In genomic region chr20:63857751-63858392, GRCh38 we compare ENCODE assay signal across 1 cellular context.
TF ChIP-seq lines count a peak whose summit lies in the region.

No MANE protein-coding gene starts in this region.

TF ChIP-seq in HepG2, 621 proteins besides CTCF, POLR2A, EP300 and RAD21 (continued from another document and continues in another):
- TF ChIP-seq ARID3A (IDR thresholded peaks at IDR 0.05; ENCODE audit: low read depth, low read length) (no peak), SNAI1 (CRISPR knock-in tag; IDR thresholded peaks at IDR 0.05; ENCODE audit: borderline replicate concordance) (no peak), PAWR (CRISPR knock-in tag; IDR thresholded peaks at IDR 0.05; ENCODE audit: borderline replicate concordance) (no peak), MEF2D (CRISPR knock-in tag; IDR thresholded peaks at IDR 0.05) (peak; percentile 28; the same call in 1 of the 2 replicates), HES4 (CRISPR knock-in tag; IDR thresholded peaks at IDR 0.05; ENCODE audit: borderline replicate concordance) (peak; percentile 67; the same call in 1 of the 2 replicates), ZNF713 (CRISPR knock-in tag; IDR thresholded peaks at IDR 0.05) (no peak), ZNF737 (CRISPR knock-in tag; IDR thresholded peaks at IDR 0.05; ENCODE audit: borderline replicate concordance) (no peak), ZNF558 (CRISPR knock-in tag; IDR thresholded peaks at IDR 0.05; ENCODE audit: borderline replicate concordance) (no peak), ZC3H13 (CRISPR knock-in tag; IDR thresholded peaks at IDR 0.05) (no peak; the same call in 1 of the 2 replicates), CSRNP1 (CRISPR knock-in tag; IDR thresholded peaks at IDR 0.05) (0 out of 2 replicates have a peak, but pooled peaks have one; percentile 37), ATF5 (CRISPR knock-in tag; IDR thresholded peaks at IDR 0.05; ENCODE audit: low read depth) (no peak), TCF7L2 (IDR thresholded peaks at IDR 0.05; ENCODE audit: low read depth, low read length) (no peak), KLF6 (CRISPR knock-in tag; IDR thresholded peaks at IDR 0.05) (no peak), ZNF276 (CRISPR knock-in tag; IDR thresholded peaks at IDR 0.05; ENCODE audit: low read depth) (peak; percentile 47; the same call in 1 of the 2 replicates), ZNF407 (CRISPR knock-in tag; IDR thresholded peaks at IDR 0.05; ENCODE audit: not compliant biosample characterization) (no peak), ZNF782 (CRISPR knock-in tag; IDR thresholded peaks at IDR 0.05; ENCODE audit: borderline replicate concordance) (0 out of 2 replicates have a peak, but pooled peaks have one; percentile 79), ZBTB39 (CRISPR knock-in tag; IDR thresholded peaks at IDR 0.05) (no peak), ZNF576 (CRISPR knock-in tag; IDR thresholded peaks at IDR 0.05) (no peak), ZBTB25 (CRISPR knock-in tag; IDR thresholded peaks at IDR 0.05) (no peak), RNF2 (conservative IDR thresholded peaks at IDR 0.05; ENCODE audit: low read depth) (no peak), MTERF4 (CRISPR knock-in tag; IDR thresholded peaks at IDR 0.05) (peak; percentile 77; the same call in 1 of the 2 replicates), ZZZ3 (CRISPR knock-in tag; IDR thresholded peaks at IDR 0.05; ENCODE audit: borderline replicate concordance) (no peak), HDAC6 (IDR thresholded peaks at IDR 0.05; ENCODE audit: low read depth, low read length) (no peak), ZNF670 (CRISPR knock-in tag; IDR thresholded peaks at IDR 0.05; ENCODE audit: borderline replicate concordance) (no peak), CREB3 (CRISPR knock-in tag; IDR thresholded peaks at IDR 0.05) (no peak), HIVEP1 (CRISPR knock-in tag; IDR thresholded peaks at IDR 0.05) (0 out of 2 replicates have a peak, but pooled peaks have one; percentile 14), NCOA5 (CRISPR knock-in tag; IDR thresholded peaks at IDR 0.05) (no peak), NR2F1 (CRISPR knock-in tag; IDR thresholded peaks at IDR 0.05) (0 out of 4 replicates have a peak, but pooled peaks of 1 of the 2 experiments have one; percentile 11), ZNF644 (CRISPR knock-in tag; IDR thresholded peaks at IDR 0.05; ENCODE audit: low read depth) (no peak), MEIS2 (CRISPR knock-in tag; IDR thresholded peaks at IDR 0.05) (no peak), ZNF841 (CRISPR knock-in tag; IDR thresholded peaks at IDR 0.05; ENCODE audit: borderline replicate concordance) (no peak), MLLT10 (CRISPR knock-in tag; IDR thresholded peaks at IDR 0.05) (no peak), ZNF496 (CRISPR knock-in tag; IDR thresholded peaks at IDR 0.05; ENCODE audit: insufficient replicate concordance) (no peak), ZNF18 (CRISPR knock-in tag; IDR thresholded peaks at IDR 0.05; ENCODE audit: insufficient replicate concordance) (no peak), JARID2 (CRISPR knock-in tag; IDR thresholded peaks at IDR 0.05; ENCODE audit: insufficient replicate concordance) (no peak), ARNTL (CRISPR knock-in tag; IDR thresholded peaks at IDR 0.05) (no peak), NR2C2 (CRISPR knock-in tag; IDR thresholded peaks at IDR 0.05; ENCODE audit: borderline replicate concordance) (no peak), RBM39 (IDR thresholded peaks at IDR 0.05; ENCODE audit: low read depth, low read length, poor library complexity, severe bottlenecking) (no peak)
